11 cellular contexts compared by ENCODE assay signal in genomic region chr6:69816569-69816968, GRCh38. TPM values are rescaled to one million over a fixed set of nuclear protein-coding genes. Genes with fewer than 3 reads are reported as not detected.
A peak's percentile ranks its signal among the peaks of the same experiment; 100 is the strongest.
DNase-seq lines count a peak whose midpoint lies in the region; ATAC-seq and TF ChIP-seq lines count a peak whose summit lies in the region.
"Had no signal": no experiment of that assay in that cellular context is flagged by ENCODE, and none has a peak within 500 bp of the region (broad histone marks: within the 10 kb centered on the region; RNA-seq: fewer than 3 reads in every experiment).

No MANE protein-coding gene starts in this region.

- no peak overlapping the region for H3T11ph ChIP-seq in H9 (ENCODE audit: low read length)

- H3K4me1 ChIP-seq in H9 (ENCODE audit: insufficient read depth, low read length) (peaks cover 6% of the 10 kb centered on the region; the same call in 1 of the 2 replicates), mucosa of descending colon (ENCODE audit: low read depth) (no peaks in the 10 kb centered on the region)

- DNase-seq in H9 (no peak), mucosa of descending colon (peak in 1 of 3 donors; percentile 22), GDM1 (lab: John Stamatoyannopoulos, UW) (no peak), left colon (no peak), left lobe of liver (ENCODE audit: low spot score) (no peak)
- DNase-seq: KG1; NK-92 treated with Interleukin-12 subunit alpha and Interleukin-12 subunit beta, amount 100 ng/mL, for 24 hours had no signal

- H3F3A ChIP-seq in SU-DHL-6 (ENCODE audit: insufficient read depth): no peaks in the 10 kb centered on the region

- H3K79me1 ChIP-seq in H9 (ENCODE audit: insufficient read depth, low read depth, low read length, poor library complexity, severe bottlenecking): no peaks in the 10 kb centered on the region

- peak overlapping the region in 1 of 3 experiments; percentile 81; a peak in 3 of 7 replicates for H3K27ac Mint-ChIP-seq in H9

- H4K5ac ChIP-seq in H9 (ENCODE audit: insufficient read length, low read depth, low read length): no peak overlapping the region

- no peaks in the 10 kb centered on the region for H3K36me3 ChIP-seq in SU-DHL-6 (ENCODE audit: low read length)
- H3K36me3 ChIP-seq in mucosa of descending colon (ENCODE audit: low read depth): no peaks in the 10 kb centered on the region

- H3K9me2 ChIP-seq in SU-DHL-6 (replicated peaks; ENCODE audit: insufficient read depth, low read length): no peaks in the 10 kb centered on the region

- no peak overlapping the region for H3K56ac ChIP-seq in H9 (ENCODE audit: insufficient read length, low read depth, low read length)

- no peaks in the 10 kb centered on the region for H3K23me2 ChIP-seq in H9 (ENCODE audit: insufficient read length, low read depth, low read length, poor library complexity, severe bottlenecking)

- H3K27me3 ChIP-seq in H9 (ENCODE audit: insufficient read depth, low read length) (no peaks in the 10 kb centered on the region), SU-DHL-6 (ENCODE audit: low read length) (no peaks in the 10 kb centered on the region)

- no peak for TF ChIP-seq CTCF in H9 (conservative IDR thresholded peaks at IDR 0.05)
- no peak for TF ChIP-seq CTCF in SU-DHL-6 (IDR thresholded peaks at IDR 0.05; ENCODE audit: insufficient read depth, low read length, poor library complexity, severe bottlenecking)
- TF ChIP-seq CTCF in mucosa of descending colon (IDR thresholded peaks at IDR 0.05): no peak

- H2BK5ac ChIP-seq in H9 (ENCODE audit: insufficient read length, low read length): no peak overlapping the region

- no peak overlapping the region for H3K4me2 ChIP-seq in H9 (ENCODE audit: insufficient read depth, insufficient read length, low read length)
- peak overlapping the region; percentile 39 for H3K4me2 ChIP-seq in SU-DHL-6 (ENCODE audit: low read depth, low read length, poor library complexity, severe bottlenecking)

- no peak overlapping the region for H4K91ac ChIP-seq in H9 (ENCODE audit: insufficient read length, low read depth, low read length)

- H3K9ac ChIP-seq in H9 (ENCODE audit: extremely low read depth, insufficient read length, low read length) (no peak overlapping the region), SU-DHL-6 (ENCODE audit: low read length) (no peak overlapping the region)

- H3K9me3 Mint-ChIP-seq in H9: no peaks in the 10 kb centered on the region

- H2BK15ac ChIP-seq in H9 (ENCODE audit: low read depth, low read length): no peak overlapping the region

- H3K9me3 ChIP-seq in H9 (ENCODE audit: control insufficient read depth, low read depth, low read length): no peaks in the 10 kb centered on the region
- no peaks in the 10 kb centered on the region for H3K9me3 ChIP-seq in SU-DHL-6 (ENCODE audit: insufficient read depth, low read length)
- H3K9me3 ChIP-seq in mucosa of descending colon: no peaks in the 10 kb centered on the region

- WGBS in H9 (ENCODE audit: extremely low coverage, insufficient read length, low lambda C conversion rate): no CpG with 5 or more reads among the region's 3 CpGs

- no peak overlapping the region for H2BK20ac ChIP-seq in H9 (ENCODE audit: low read depth, low read length, poor library complexity, severe bottlenecking)

- ATAC-seq in GM18502 (IDR thresholded peaks at IDR 0.05; ENCODE audit: poor library complexity, unreplicated experiment) (peak; percentile 50), mucosa of descending colon (peak; percentile 32), left colon (no peak), left lobe of liver (no peak), HG03457 (IDR thresholded peaks at IDR 0.05; ENCODE audit: unreplicated experiment) (no peak)

- no peak overlapping the region for H3K18ac ChIP-seq in H9 (ENCODE audit: insufficient read length, low read depth, low read length)

- H3K4me1 Mint-ChIP-seq in H9: peaks cover 35% of the 10 kb centered on the region in 2 experiments

- H3K4me3 Mint-ChIP-seq in H9: no peak overlapping the region

- no peak overlapping the region for H3K27ac ChIP-seq in H9 (ENCODE audit: insufficient read length, low read depth, low read length)
- H3K27ac ChIP-seq in SU-DHL-6 (ENCODE audit: low read depth, low read length): no peak overlapping the region

- H2AFZ ChIP-seq in H9 (ENCODE audit: low read length) (peak overlapping the region; percentile 52), SU-DHL-6 (ENCODE audit: low read depth, low read length, severe bottlenecking) (peak overlapping the region; percentile 80)

- H3K23ac ChIP-seq in H9 (ENCODE audit: insufficient read length, low read depth, low read length): no peak overlapping the region

- H3K79me2 ChIP-seq in H9 (ENCODE audit: insufficient read depth, low read length) (no peaks in the 10 kb centered on the region), SU-DHL-6 (ENCODE audit: insufficient read depth, low read length) (no peaks in the 10 kb centered on the region)

- H2BK12ac ChIP-seq in H9 (ENCODE audit: insufficient read length, low read depth, low read length): no peak overlapping the region

- intact Hi-C loops in mucosa of descending colon (cut with DNase I, micrococcal nuclease) (no loop called here), left colon (cut with DNase I, micrococcal nuclease) (no loop called here)

- no peak overlapping the region for H2BK120ac ChIP-seq in H9 (ENCODE audit: low read depth, low read length, poor library complexity, severe bottlenecking)

- no peaks in the 10 kb centered on the region for H3K27me3 Mint-ChIP-seq in H9 (ENCODE audit: low read depth)

- no peak overlapping the region for H3K4ac ChIP-seq in H9 (ENCODE audit: low read depth, low read length)

- no peaks in the 10 kb centered on the region for H4K20me1 ChIP-seq in H9 (ENCODE audit: control insufficient read depth, insufficient read depth, insufficient read length)
- no peaks in the 10 kb centered on the region for H4K20me1 ChIP-seq in SU-DHL-6 (ENCODE audit: low read depth, low read length)

- H3K14ac ChIP-seq in H9 (ENCODE audit: insufficient read depth, low read length): no peak overlapping the region

- H3K36me3 Mint-ChIP-seq in H9 (ENCODE audit: insufficient read depth in 1 of 3, low read depth in 3 of 3): no peaks in the 10 kb centered on the region

- H4K8ac ChIP-seq in H9 (replicated peaks; ENCODE audit: insufficient read length, low read depth, low read length): no peak overlapping the region

- H3K4me3 ChIP-seq in SU-DHL-6 (ENCODE audit: insufficient read depth, low read length, poor library complexity, severe bottlenecking): no peak overlapping the region
- H3K4me3 ChIP-seq in mucosa of descending colon: no peak overlapping the region

- no peak overlapping the region for H2AK5ac ChIP-seq in H9 (ENCODE audit: insufficient read length, low read length)

RNA-seq across cellular contexts. Expression of gene LMBRD1, which starts 19.8 kb away (rescaled TPM):
- total RNA-seq in H9 (2021) (16.9 and 17.0 TPM in 2 replicates), mucosa of descending colon (10 to 100 TPM; 55.0 to 87.9 (median 63.3) TPM), left colon (10 to 100 TPM; 56.9 to 85.1 TPM), left lobe of liver (34.0 TPM)

RNA-seq across cellular contexts. Expression of gene COL19A1, which starts 49.8 kb away (rescaled TPM):
- total RNA-seq in H9 (2021) (not detected in 2 replicates), mucosa of descending colon (under 1 TPM; 0.19 to 0.49 (median 0.24) TPM), left colon (1 to 10 TPM in 1 of 2 donors, not detected in 1; 1.1 TPM), left lobe of liver (0.10 TPM)
- total RNA-seq: glomerular endothelial cell had no signal

Comparison
In these comparisons a context has a peak if more than half of its experiments do, and no peak if none do; other contexts are left out.
1. ATAC-seq: peak in GM18502 (single experiment) and mucosa of descending colon (single experiment); none in left colon (single experiment), left lobe of liver (single experiment) and HG03457 (single experiment).